Comparison of ENCODE assay signal across 8 cellular contexts in the genomic region with DNA sequence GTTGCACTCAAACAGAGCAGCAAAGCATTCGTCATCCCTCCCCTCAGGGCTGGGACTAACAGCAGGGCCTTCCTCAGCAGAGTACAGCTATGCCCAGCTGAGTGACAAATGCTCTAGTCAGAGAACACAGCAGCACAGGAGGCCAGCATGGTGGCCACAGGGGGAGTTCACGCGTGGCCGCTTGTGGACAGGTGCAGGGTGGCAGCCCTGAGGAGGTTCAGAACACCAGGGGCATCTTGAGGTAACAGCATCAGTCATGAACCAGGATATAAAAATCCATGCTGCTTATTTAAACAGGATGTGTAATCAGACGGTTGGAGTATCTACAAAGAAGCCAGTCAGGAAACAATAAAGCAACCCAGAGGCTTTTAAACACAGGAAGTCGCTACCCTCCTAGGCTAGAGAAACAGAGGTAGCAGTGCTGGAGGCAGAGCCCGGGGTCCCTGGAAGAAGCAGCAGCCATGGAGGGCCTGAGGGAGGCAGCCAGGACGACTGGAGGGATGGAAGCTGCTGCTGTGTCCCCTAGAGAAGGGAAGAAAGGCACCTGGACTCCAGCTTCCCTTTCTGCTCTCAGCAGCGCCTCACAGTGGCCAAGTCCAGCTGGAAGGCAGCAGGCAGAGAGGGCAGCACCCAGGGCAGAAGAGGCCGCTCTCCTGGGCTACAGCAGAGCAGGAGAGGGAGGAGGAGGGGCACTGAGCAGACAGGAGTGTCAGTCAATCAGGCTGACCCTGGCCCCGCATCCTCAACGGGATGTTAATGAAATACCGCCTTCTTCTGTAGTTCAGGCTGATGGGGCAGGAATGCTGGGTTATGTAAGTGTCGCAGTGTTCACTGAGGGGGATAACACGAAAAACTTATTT.
DNase-seq lines count a peak whose midpoint lies in the region; ATAC-seq and TF ChIP-seq lines count a peak whose summit lies in the region.

No MANE protein-coding gene starts in this region.

- ATAC-seq in HG03135 (IDR thresholded peaks at IDR 0.05; ENCODE audit: unreplicated experiment): no peak

- H3K79me2 ChIP-seq in MM.1S (ENCODE audit: low read length): no peaks in the 10 kb centered on the region

- no peak overlapping the region for H3K4me2 ChIP-seq in MM.1S (ENCODE audit: low read depth, low read length)

- H3K4me3 ChIP-seq in MM.1S (ENCODE audit: low read length) (no peak overlapping the region), WI38 (ENCODE audit: low read depth, low read length) (no peak overlapping the region)
- peak overlapping the region; percentile 48 for H3K4me3 ChIP-seq in effector memory CD4-positive, alpha-beta T cell (ENCODE audit: insufficient read depth, low read depth, low read length, poor library complexity, severe bottlenecking)

- H3K9me2 ChIP-seq in MM.1S (replicated peaks; ENCODE audit: insufficient read depth, low read length): no peaks in the 10 kb centered on the region

- no peak overlapping the region for H3K9ac ChIP-seq in MM.1S (ENCODE audit: low read length)

- H2AFZ ChIP-seq in MM.1S (ENCODE audit: low read length): no peak overlapping the region

- peaks cover 5% of the 10 kb centered on the region; the same call in 1 of the 2 replicates for H3F3A ChIP-seq in MM.1S (ENCODE audit: insufficient read depth, low read length)

- TF ChIP-seq CTCF in MM.1S (IDR thresholded peaks at IDR 0.05; ENCODE audit: low read length) (peak; percentile 22; the same call in 1 of the 2 replicates), WI38 (IDR thresholded peaks at IDR 0.05; ENCODE audit: low read depth, low read length) (peak; percentile 37; the same call in 1 of the 2 replicates)

- DNase-seq in NCI-H1694 (lab: John Stamatoyannopoulos, UW) (peak; percentile 1), NCI-H1694 treated with DMSO at 0.1 percent for 48 hours (lab: John Stamatoyannopoulos, UW) (no peak), MM.1S (no peak), myocyte (ENCODE audit: low read depth) (peak; percentile 41), caudate nucleus (lab: John Stamatoyannopoulos, UW) (no peak)
- peak; percentile 25 to 51 (median 51) for DNase-seq in effector memory CD4-positive, alpha-beta T cell

- no peaks in the 10 kb centered on the region for H3K36me3 ChIP-seq in MM.1S (replicated peaks; ENCODE audit: insufficient read depth, low read length)
- no peaks in the 10 kb centered on the region for H3K36me3 ChIP-seq in effector memory CD4-positive, alpha-beta T cell (ENCODE audit: control insufficient read depth, insufficient read depth, low read length)

- H3K9me3 ChIP-seq in MM.1S (replicated peaks; ENCODE audit: insufficient read depth, low read length): no peaks in the 10 kb centered on the region
- H3K9me3 ChIP-seq in effector memory CD4-positive, alpha-beta T cell (ENCODE audit: control insufficient read depth, low read length): no peaks in the 10 kb centered on the region

- no peaks in the 10 kb centered on the region for H4K20me1 ChIP-seq in MM.1S (ENCODE audit: insufficient read depth, low read length)

- no peak overlapping the region for H3K27ac ChIP-seq in MM.1S (ENCODE audit: low read length)
- peak overlapping the region; percentile 94 for H3K27ac ChIP-seq in effector memory CD4-positive, alpha-beta T cell (ENCODE audit: insufficient read depth, low read length, poor library complexity, severe bottlenecking)
- H3K27ac ChIP-seq in caudate nucleus (ENCODE audit: low read depth, low read length): no peak overlapping the region

- no peaks in the 10 kb centered on the region for H3K27me3 ChIP-seq in MM.1S (replicated peaks; ENCODE audit: insufficient read depth, low read length)
- no peaks in the 10 kb centered on the region for H3K27me3 ChIP-seq in effector memory CD4-positive, alpha-beta T cell (replicated peaks; ENCODE audit: control insufficient read depth, insufficient read depth, low read length, poor library complexity, severe bottlenecking)

- H3K4me1 ChIP-seq in MM.1S (ENCODE audit: low read length): peaks cover 28% of the 10 kb centered on the region
- peaks cover 58% of the 10 kb centered on the region for H3K4me1 ChIP-seq in effector memory CD4-positive, alpha-beta T cell (ENCODE audit: control insufficient read depth, insufficient read depth, low read length, poor library complexity, severe bottlenecking)

Comparison
In these comparisons a context has a peak if more than half of its experiments do, and no peak if none do; other contexts are left out.
1. DNase-seq: peak in NCI-H1694 (single experiment), effector memory CD4-positive, alpha-beta T cell (3 of 3) and myocyte (single experiment); none in NCI-H1694 treated with DMSO at 0.1 percent for 48 hours (single experiment), MM.1S (single experiment) and caudate nucleus (0 of 61).